ENCODE assay signal across 20 cellular contexts in the genomic region with DNA sequence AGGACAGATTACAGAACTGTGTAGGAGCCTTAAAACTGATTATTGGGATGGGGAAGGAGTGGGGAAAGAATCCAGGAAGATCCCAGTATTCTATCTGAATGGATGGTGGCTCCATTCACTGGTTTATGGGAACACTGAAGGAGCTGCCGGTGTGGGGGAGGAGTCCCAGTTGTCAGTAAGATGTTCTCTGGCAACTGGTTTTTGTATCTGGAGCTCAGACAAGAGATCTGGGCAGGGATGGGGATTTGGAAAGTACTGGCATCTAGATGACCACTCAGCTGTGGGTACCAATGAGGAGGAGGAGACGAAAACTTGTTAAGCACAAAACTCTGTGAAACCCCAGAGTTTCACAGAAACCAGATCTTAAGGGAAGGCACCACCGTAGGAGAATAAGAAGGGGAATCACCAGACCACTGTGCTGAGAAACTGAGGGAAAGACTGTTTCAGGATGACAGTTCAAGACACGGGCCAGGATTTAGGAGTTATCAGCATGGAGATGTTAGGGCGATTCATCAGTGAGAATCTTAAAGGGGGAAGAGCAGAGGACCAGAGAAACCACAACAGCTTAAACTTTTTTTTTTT.
"Had no signal": no experiment of that assay in that cellular context is flagged by ENCODE, and none has a peak within 500 bp of the region (broad histone marks: within the 10 kb centered on the region; RNA-seq: fewer than 3 reads in every experiment).

No MANE protein-coding gene starts in this region.

- H3K36me3 Mint-ChIP-seq: natural killer cell treated with Interleukin-12 subunit alpha and Interleukin-12 subunit beta and Interleukin-15 and Interleukin-18, amount 100 ng/mL, for 72 hours had no signal

- H3K9me3 ChIP-seq: gastrocnemius medialis, pancreas, testis, upper lobe of right lung, vagina had no signal

- H3K4me3 ChIP-seq: esophagus muscularis mucosa, gastrocnemius medialis, heart right ventricle, pancreas, smooth muscle cell, testis, tibial nerve, upper lobe of right lung, vagina had no signal

- H3K9me3 Mint-ChIP-seq: natural killer cell treated with Interleukin-12 subunit alpha and Interleukin-12 subunit beta and Interleukin-15 and Interleukin-18, amount 100 ng/mL, for 72 hours had no signal

- H3K27ac Mint-ChIP-seq: natural killer cell treated with Interleukin-12 subunit alpha and Interleukin-12 subunit beta and Interleukin-15 and Interleukin-18, amount 100 ng/mL, for 72 hours; progenitor cell of endocrine pancreas; stimulated activated naive CD8-positive, alpha-beta T cell treated with anti-CD3 and anti-CD28 coated beads, Interleukin-15, Interleukin-2, amounts not matched to agents 100 ng/mL and 50 ng/mL, for 24 hours had no signal

- H3K4me3 Mint-ChIP-seq: natural killer cell treated with Interleukin-12 subunit alpha and Interleukin-12 subunit beta and Interleukin-15 and Interleukin-18, amount 100 ng/mL, for 72 hours; stimulated activated naive CD8-positive, alpha-beta T cell treated with anti-CD3 and anti-CD28 coated beads, Interleukin-15, Interleukin-2, amounts not matched to agents 100 ng/mL and 50 ng/mL, for 24 hours had no signal

- H3K4me2 ChIP-seq: smooth muscle cell had no signal

- H3K27me3 Mint-ChIP-seq: progenitor cell of endocrine pancreas had no signal

- ATAC-seq: gastrocnemius medialis; heart right ventricle; left lobe of liver; natural killer cell treated with Interleukin-12 subunit alpha and Interleukin-12 subunit beta and Interleukin-15 and Interleukin-18, amount 100 ng/mL, for 72 hours; pancreas; right cardiac atrium; upper lobe of right lung had no signal

- H3K36me3 ChIP-seq: esophagus muscularis mucosa, gastrocnemius medialis, heart right ventricle, pancreas, upper lobe of right lung, vagina had no signal

- H3K27ac ChIP-seq: epithelial cell of prostate, esophagus muscularis mucosa, gastrocnemius medialis, heart right ventricle, pancreas, testis, tibial nerve, upper lobe of right lung, vagina had no signal

- DNase-seq: effector memory CD4-positive, alpha-beta T cell; gastrocnemius medialis; heart right ventricle; islet precursor cell; mammary epithelial cell; occipital lobe; pancreas; right cardiac atrium; stimulated activated CD4-positive, alpha-beta T cell treated with anti-CD3 and anti-CD28 coated beads, Interleukin-2, amount 100 ng/mL, for 48 hours; testis; upper lobe of right lung had no signal

- H3K27me3 ChIP-seq: esophagus muscularis mucosa, gastrocnemius medialis, heart right ventricle, pancreas, testis, tibial nerve, upper lobe of right lung, vagina had no signal
